In the genomic region with DNA sequence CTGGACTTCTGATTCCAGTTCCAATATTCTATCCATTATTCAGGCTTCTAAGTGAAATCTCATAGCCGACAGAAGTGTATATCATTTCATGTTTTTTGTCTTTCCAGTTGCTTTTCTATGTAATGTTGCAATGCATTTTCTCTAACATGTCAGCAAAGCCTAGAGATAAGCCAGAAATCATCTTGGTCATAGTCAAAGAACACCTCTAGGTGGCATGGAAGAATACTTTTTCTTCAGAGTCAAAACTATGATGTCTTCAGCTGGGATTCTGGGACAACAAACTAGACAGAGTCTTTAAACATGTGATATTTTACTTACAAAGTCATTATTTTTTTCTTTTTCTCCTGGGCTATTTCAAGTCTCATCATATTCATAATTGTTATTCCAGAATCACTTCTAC, we compare ENCODE assay signal across 8 cellular contexts. TPM values are rescaled to one million over a fixed set of nuclear protein-coding genes. Genes with fewer than 3 reads are reported as not detected.
DNase-seq lines count a peak whose midpoint lies in the region; ATAC-seq and TF ChIP-seq lines count a peak whose summit lies in the region.

No MANE protein-coding gene starts in this region.

- TF ChIP-seq POLR2A in GM18505 (IDR thresholded peaks at IDR 0.05; ENCODE audit: borderline replicate concordance, extremely low read depth, insufficient read depth, insufficient read length): no peak

- peak; percentile 34 for ATAC-seq in GM21381 (IDR thresholded peaks at IDR 0.05; ENCODE audit: unreplicated experiment)
- ATAC-seq in GM18505 (IDR thresholded peaks at IDR 0.05; ENCODE audit: unreplicated experiment): no peak
- no peak for ATAC-seq in HG03442 (IDR thresholded peaks at IDR 0.05; ENCODE audit: unreplicated experiment)

- peak; percentile 50 for TF ChIP-seq CTCF in epithelial cell of proximal tubule (conservative IDR thresholded peaks at IDR 0.05; ENCODE audit: low read depth, low read length)

- no peak overlapping the region for H3K4me3 ChIP-seq in epithelial cell of proximal tubule (ENCODE audit: low read depth, low read length)

- DNase-seq in DMS53 treated with DMSO at 0.1 percent for 48 hours (lab: John Stamatoyannopoulos, UW; ENCODE audit: unreplicated experiment) (peak; percentile 47), NAMALWA (ENCODE audit: low spot score) (peak; percentile 20), epithelial cell of proximal tubule (ENCODE audit: low read depth) (no peak), NCI-H1436 treated with DMSO at 0.1 percent for 48 hours (lab: John Stamatoyannopoulos, UW) (no peak)
- DNase-seq in activated T-cell treated with anti-CD3 and anti-CD28 coated beads, Interleukin-2, amount 50 U/mL, for 48 hours: no peak

RNA-seq across cellular contexts. Expression of gene GAS2, which starts 4.4 kb away (rescaled TPM):
- 1.2 and 10.3 TPM in 2 replicates for total RNA-seq in epithelial cell of proximal tubule

RNA-seq across cellular contexts. Expression of gene FANCF, which starts 45.2 kb away (rescaled TPM):
- 12.2 and 13.7 TPM in 2 replicates for total RNA-seq in epithelial cell of proximal tubule

Comparison
In these comparisons a context has a peak if more than half of its experiments do, and no peak if none do; other contexts are left out.
1. DNase-seq: peak in DMS53 treated with DMSO at 0.1 percent for 48 hours (single experiment) and NAMALWA (single experiment); none in epithelial cell of proximal tubule (single experiment), NCI-H1436 treated with DMSO at 0.1 percent for 48 hours (single experiment) and activated T-cell treated with anti-CD3 and anti-CD28 coated beads, Interleukin-2, amount 50 U/mL, for 48 hours (0 of 2).